ENCODE assay signal across 9 cellular contexts in genomic region chr12:131592972-131593371, GRCh38.
A peak's percentile ranks its signal among the peaks of the same experiment; 100 is the strongest.
DNase-seq lines count a peak whose midpoint lies in the region; ATAC-seq, FAIRE-seq and TF ChIP-seq lines count a peak whose summit lies in the region.
"Had no signal": no experiment of that assay in that cellular context is flagged by ENCODE, and none has a peak within 500 bp of the region (broad histone marks: within the 10 kb centered on the region; RNA-seq: fewer than 3 reads in every experiment).

No MANE protein-coding gene starts in this region.

- CTCF ChIA-PET in K562 (lab: Yijun Ruan, JAX; ENCODE audit: low intra/inter-chr PET ratio), result no interaction called here
- CTCF ChIA-PET in HEK293T (lab: Yijun Ruan, JAX), result no interaction called here

- 0 out of 2 replicates have a peak overlapping the region, but pooled peaks have one; percentile 1 for H2AFZ ChIP-seq in K562 (ENCODE audit: low read depth, low read length)

- H3K4me3 ChIP-seq in K562 (no peak overlapping the region), dorsolateral prefrontal cortex (no peak overlapping the region)

- in situ Hi-C loops in K562 (cut with MboI), result no loop called here

- no TSS peak for BruUV-seq in K562 (replicated peaks; lab: Mats Ljungman, UMichigan)

- ATAC-seq in GM18508 (IDR thresholded peaks at IDR 0.05; ENCODE audit: insufficient read depth, unreplicated experiment), result peak; percentile 97
- peak; percentile 94 for ATAC-seq in GM19467 (IDR thresholded peaks at IDR 0.05; ENCODE audit: unreplicated experiment)
- ATAC-seq in HG03139 (IDR thresholded peaks at IDR 0.05; ENCODE audit: unreplicated experiment), result peak; percentile 99
- no peak for ATAC-seq in K562

- H4K20me1 ChIP-seq in K562 (replicated peaks; ENCODE audit: control insufficient read depth, insufficient read depth, low read length), result no peaks in the 10 kb centered on the region

- POLR2A ChIA-PET in K562 (lab: Yijun Ruan, JAX), result interaction anchor here (0.6 to 1.6 kb wide), 4 partner anchors 9 to 390 kb away, joined by 3 to 6 read pairs (median 4); no protein-coding TSS in a partner anchor
- POLR2A ChIA-PET in HEK293T (lab: Yijun Ruan, JAX), result no interaction called here

- H3K27ac ChIP-seq in K562 (ENCODE audit: extremely low read depth, low read depth, low read length) (no peak overlapping the region), dorsolateral prefrontal cortex (no peak overlapping the region)

- H3K79me2 ChIP-seq in K562 (ENCODE audit: control insufficient read depth, insufficient read depth, low read length), result no peaks in the 10 kb centered on the region

- H3K9me3 ChIP-seq in K562 (replicated peaks; ENCODE audit: control insufficient read depth, insufficient read depth, low read depth, low read length), result no peaks in the 10 kb centered on the region

- WGBS in K562 (ENCODE audit: insufficient coverage, low coverage, missing lambda C conversion rate), result 32% methylated on average over 6 of the region's 6 CpGs

- peaks cover 8 to 13% of the 10 kb centered on the region in 2 experiments for H3K4me1 ChIP-seq in K562 (replicated peaks in 1 of 2; ENCODE audit: control insufficient read depth in 2 of 2, insufficient read depth in 2 of 2, low read length in 2 of 2)

- no peak for TF ChIP-seq POLR2A in K562 (conservative IDR thresholded peaks at IDR 0.05)

- intact Hi-C loops in K562 (cut with micrococcal nuclease) (no loop called here), dorsolateral prefrontal cortex (cut with DNase I) (no loop called here), posterior vena cava (cut with DNase I) (no loop called here)

- TF ChIP-seq CTCF in K562 (IDR thresholded peaks at IDR 0.05 in 2 of 3, conservative IDR thresholded peaks at IDR 0.05 in 1 of 3; ENCODE audit: insufficient read depth in 2 of 3, low read depth in 1 of 3, low read length in 3 of 3), result no peak
- TF ChIP-seq CTCF in dorsolateral prefrontal cortex (IDR thresholded peaks at IDR 0.05 in 54 of 56, conservative IDR thresholded peaks at IDR 0.05 in 2 of 56; ENCODE audit: low read depth in 1 of 56, partially characterized antibody in 56 of 56), result no peak

- TF ChIP-seq EP300 in K562 (IDR thresholded peaks at IDR 0.05; ENCODE audit: low read length), result no peak

- H3K4me2 ChIP-seq in K562 (ENCODE audit: insufficient read depth, low read length), result no peak overlapping the region

- DNase-seq in K562 (ENCODE audit: extremely low read depth in 1 of 4, low spot score in 3 of 4) (no peak), HEK293T (ENCODE audit: extremely low spot score) (no peak), dorsolateral prefrontal cortex (no peak), posterior vena cava (ENCODE audit: low spot score) (no peak), AML-193 (lab: John Stamatoyannopoulos, UW) (no peak)
- DNase-seq: NCI-H2227 treated with DMSO at 0.1 percent for 48 hours had no signal

- no peak for TF ChIP-seq RAD21 in K562 (CRISPR knock-in tag; conservative IDR thresholded peaks at IDR 0.05 in 1 of 2, IDR thresholded peaks at IDR 0.05 in 1 of 2)

- H3K9ac ChIP-seq in K562 (ENCODE audit: insufficient read depth in 1 of 2, low read depth in 2 of 2, low read length in 2 of 2), result no peak overlapping the region

- peaks cover 0 to 29% of the 10 kb centered on the region in 2 experiments; a peak in 2 of 5 replicates for H3K27me3 ChIP-seq in K562 (ENCODE audit: control insufficient read depth in 2 of 2, insufficient read depth in 2 of 2, low read length in 2 of 2)
- H3K27me3 ChIP-seq in dorsolateral prefrontal cortex, result no peaks in the 10 kb centered on the region

- FAIRE-seq in K562 (lab: Jason Lieb, UNC), result no peak

- H3K9me1 ChIP-seq in K562 (ENCODE audit: control insufficient read depth, insufficient read depth, low read length), result no peaks in the 10 kb centered on the region

- H3K36me3 ChIP-seq in K562 (ENCODE audit: control insufficient read depth, insufficient read depth, low read length), result no peaks in the 10 kb centered on the region

TF ChIP-seq in K562, 482 proteins besides CTCF, POLR2A, EP300 and RAD21:
- TF ChIP-seq ZNF586 (CRISPR knock-in tag; conservative IDR thresholded peaks at IDR 0.05) (no peak), ZNF766 (CRISPR knock-in tag; conservative IDR thresholded peaks at IDR 0.05) (0 out of 2 replicates have a peak, but pooled peaks have one; percentile 55), RAD51 (IDR thresholded peaks at IDR 0.05; ENCODE audit: borderline replicate concordance, low read depth) (no peak), NFE2 (IDR thresholded peaks at IDR 0.05; ENCODE audit: low read depth) (0 out of 2 replicates have a peak, but pooled peaks have one; percentile 13), NELFE (IDR thresholded peaks at IDR 0.05; ENCODE audit: insufficient read depth, insufficient read length) (no peak), ZNF408 (CRISPR knock-in tag; IDR thresholded peaks at IDR 0.05; ENCODE audit: low read depth) (no peak), ZNF121 (CRISPR knock-in tag; conservative IDR thresholded peaks at IDR 0.05) (no peak), SRSF3 (IDR thresholded peaks at IDR 0.05; ENCODE audit: insufficient read depth, low read length) (no peak), ZSCAN29 (IDR thresholded peaks at IDR 0.05) (no peak), SIX5 (IDR thresholded peaks at IDR 0.05; ENCODE audit: borderline replicate concordance in 1 of 2, insufficient read depth in 1 of 2, low read depth in 1 of 2, low read length in 2 of 2) (no peak), FOXO4 (CRISPR knock-in tag; IDR thresholded peaks at IDR 0.05) (no peak), MIER1 (IDR thresholded peaks at IDR 0.05; ENCODE audit: low read depth) (no peak)
TF ChIP-seq in K562: peak in this region for 2.

TF ChIP-seq in HEK293T, 16 proteins besides CTCF, POLR2A, EP300 and RAD21:
- TF ChIP-seq NFRKB (IDR thresholded peaks at IDR 0.05) (no peak), L3MBTL2 (conservative IDR thresholded peaks at IDR 0.05) (no peak), FOXK2 (IDR thresholded peaks at IDR 0.05) (no peak), CTBP1 (IDR thresholded peaks at IDR 0.05; ENCODE audit: borderline replicate concordance) (no peak), LEF1 (IDR thresholded peaks at IDR 0.05; ENCODE audit: borderline replicate concordance) (no peak), ARNT (IDR thresholded peaks at IDR 0.05) (no peak), ZNF384 (IDR thresholded peaks at IDR 0.05) (no peak), BHLHE40 (IDR thresholded peaks at IDR 0.05; ENCODE audit: borderline replicate concordance) (no peak), ELF4 (IDR thresholded peaks at IDR 0.05) (no peak), SP1 (IDR thresholded peaks at IDR 0.05) (no peak), SUZ12 (IDR thresholded peaks at IDR 0.05) (no peak), TARDBP (IDR thresholded peaks at IDR 0.05) (no peak), FOXA1 (IDR thresholded peaks at IDR 0.05) (no peak), PKNOX1 (IDR thresholded peaks at IDR 0.05) (no peak), HDGF (IDR thresholded peaks at IDR 0.05; ENCODE audit: borderline replicate concordance) (no peak), FOXM1 (IDR thresholded peaks at IDR 0.05; ENCODE audit: borderline replicate concordance) (no peak)
TF ChIP-seq in HEK293T: peak in this region for 0.
